Comparison of ENCODE assay signal across 9 cellular contexts in genomic region chr10:62384057-62384446, GRCh38. TPM values are rescaled to one million over a fixed set of nuclear protein-coding genes. Genes with fewer than 3 reads are reported as not detected.
A peak's percentile ranks its signal among the peaks of the same experiment; 100 is the strongest.
DNase-seq lines count a peak whose midpoint lies in the region; ATAC-seq, FAIRE-seq and TF ChIP-seq lines count a peak whose summit lies in the region.
"Had no signal": no experiment of that assay in that cellular context is flagged by ENCODE, and none has a peak within 500 bp of the region (broad histone marks: within the 10 kb centered on the region; RNA-seq: fewer than 3 reads in every experiment).

No MANE protein-coding gene starts in this region.

- in situ Hi-C loops in transverse colon (cut with MboI; ENCODE audit: low pct_ligation_motif_present in 1 of 4, low pct_unique_long_range_greater_than_20kb in 1 of 4, low sequenced_read_pairs in 3 of 4): no loop called here

- no peak for TF ChIP-seq CTCF in bronchial epithelial cell (IDR thresholded peaks at IDR 0.05; ENCODE audit: insufficient read depth, low read length, severe bottlenecking)
- no peak for TF ChIP-seq CTCF in transverse colon (IDR thresholded peaks at IDR 0.05)

- WGBS in transverse colon (ENCODE audit: low coverage in 1 of 2), 2 donors: 76 to 85% methylated on average over 5 of the region's 5 CpGs

- no peak for TF ChIP-seq POLR2A in transverse colon (IDR thresholded peaks at IDR 0.05)

- H3K4me3 ChIP-seq in bronchial epithelial cell (ENCODE audit: low read depth, low read length) (no peak overlapping the region), transverse colon (no peak overlapping the region)
- H3K4me3 ChIP-seq: lung had no signal

- FAIRE-seq in bronchial epithelial cell (lab: Jason Lieb, UNC): no peak

- no peaks in the 10 kb centered on the region for H3K4me1 ChIP-seq in transverse colon

- H3K27me3 ChIP-seq in bronchial epithelial cell (ENCODE audit: control insufficient read depth, insufficient read depth, low read length) (no peaks in the 10 kb centered on the region), transverse colon (no peaks in the 10 kb centered on the region)

- TF ChIP-seq EP300 in transverse colon (IDR thresholded peaks at IDR 0.05; ENCODE audit: low read depth): no peak

- H3K9me3 ChIP-seq in transverse colon: no peaks in the 10 kb centered on the region

- intact Hi-C loops in transverse colon (cut with DNase I; ENCODE audit: low total_unique reads): no loop called here

- DNase-seq in RKO (ENCODE audit: low spot score) (peak; percentile 47), bronchial epithelial cell (ENCODE audit: low read depth) (peak; percentile 97), NCI-H187 treated with DMSO at 0.1 percent for 48 hours (lab: John Stamatoyannopoulos, UW) (no peak), iPS-NIHi11 (ENCODE audit: low spot score) (no peak), transverse colon (no peak)
- peak; percentile 16 for DNase-seq in stimulated activated CD4-positive, alpha-beta T cell treated with anti-CD3 and anti-CD28 coated beads, Interleukin-4, amount 100 ng/mL, for 1 hour

- H3K27ac ChIP-seq in transverse colon: no peak overlapping the region

- H3K36me3 ChIP-seq in bronchial epithelial cell (ENCODE audit: control insufficient read depth, insufficient read depth, low read length) (no peaks in the 10 kb centered on the region), transverse colon (no peaks in the 10 kb centered on the region)

- ATAC-seq in GM19395 (IDR thresholded peaks at IDR 0.05; ENCODE audit: unreplicated experiment) (peak; percentile 71), HG02840 (IDR thresholded peaks at IDR 0.05; ENCODE audit: low FRiP score, unreplicated experiment) (no peak)

RNA-seq across cellular contexts. Expression of gene ZNF365, which starts 9.9 kb away (rescaled TPM):
- total RNA-seq in bronchial epithelial cell (1.3 and 7.2 TPM in 2 replicates), transverse colon (not detected)

Comparison
In these comparisons a context has a peak if more than half of its experiments do, and no peak if none do; other contexts are left out.
1. DNase-seq: peak in RKO (single experiment), bronchial epithelial cell (single experiment) and stimulated activated CD4-positive, alpha-beta T cell treated with anti-CD3 and anti-CD28 coated beads, Interleukin-4, amount 100 ng/mL, for 1 hour (single experiment); none in NCI-H187 treated with DMSO at 0.1 percent for 48 hours (single experiment), iPS-NIHi11 (single experiment) and transverse colon (single experiment).